In genomic region chr2:46826898-46827245, GRCh38 we compare ENCODE assay signal across 17 cellular contexts.
"Had no signal": no experiment of that assay in that cellular context is flagged by ENCODE, and none has a peak within 500 bp of the region (broad histone marks: within the 10 kb centered on the region; RNA-seq: fewer than 3 reads in every experiment).

No MANE protein-coding gene starts in this region.

- H3K36me3 Mint-ChIP-seq: brain, immature natural killer cell had no signal

- H3K27ac Mint-ChIP-seq: activated naive CD8-positive, alpha-beta T cell; effector memory CD8-positive, alpha-beta T cell; immature natural killer cell; naive B cell; stimulated activated naive CD8-positive, alpha-beta T cell treated with anti-CD3 and anti-CD28 coated beads, Interleukin-15, Interleukin-2, amounts not matched to agents 100 ng/mL and 50 ng/mL, for 24 hours had no signal

- H3K4me1 ChIP-seq: suprapubic skin had no signal

- H3K4me1 Mint-ChIP-seq: brain, immature natural killer cell had no signal

- H3K27ac ChIP-seq: epithelial cell of prostate, gastrocnemius medialis, heart left ventricle, suprapubic skin had no signal

- DNase-seq: activated CD4-positive, alpha-beta T cell treated with anti-CD3 and anti-CD28 coated beads, Interleukin-2, amount 50 U/mL, for 1 hour; activated gamma-delta T cell treated with Interleukin-2 at 50 U/mL for 16 hours; activated T-cell treated with anti-CD3 and anti-CD28 coated beads, Interleukin-2, amount 50 U/mL, for 48 hours; amygdala; cerebellar nuclear complex; effector memory CD8-positive, alpha-beta T cell; gastrocnemius medialis; heart left ventricle; immature natural killer cell; naive B cell had no signal

- H3K27me3 ChIP-seq: gastrocnemius medialis, heart left ventricle, suprapubic skin had no signal

- ATAC-seq: effector memory CD8-positive, alpha-beta T cell; gastrocnemius medialis had no signal

- H3K4me3 Mint-ChIP-seq: activated naive CD8-positive, alpha-beta T cell; brain; effector memory CD8-positive, alpha-beta T cell; immature natural killer cell; naive B cell; stimulated activated naive CD8-positive, alpha-beta T cell treated with anti-CD3 and anti-CD28 coated beads, Interleukin-15, Interleukin-2, amounts not matched to agents 100 ng/mL and 50 ng/mL, for 24 hours had no signal

- H3K4me3 ChIP-seq: gastrocnemius medialis, heart left ventricle, lung, skin epidermis, suprapubic skin had no signal

- H3K9me3 ChIP-seq: gastrocnemius medialis, suprapubic skin had no signal

- H3K36me3 ChIP-seq: gastrocnemius medialis, heart left ventricle, suprapubic skin had no signal
